ENCODE assay signal across 8 cellular contexts in the genomic region with DNA sequence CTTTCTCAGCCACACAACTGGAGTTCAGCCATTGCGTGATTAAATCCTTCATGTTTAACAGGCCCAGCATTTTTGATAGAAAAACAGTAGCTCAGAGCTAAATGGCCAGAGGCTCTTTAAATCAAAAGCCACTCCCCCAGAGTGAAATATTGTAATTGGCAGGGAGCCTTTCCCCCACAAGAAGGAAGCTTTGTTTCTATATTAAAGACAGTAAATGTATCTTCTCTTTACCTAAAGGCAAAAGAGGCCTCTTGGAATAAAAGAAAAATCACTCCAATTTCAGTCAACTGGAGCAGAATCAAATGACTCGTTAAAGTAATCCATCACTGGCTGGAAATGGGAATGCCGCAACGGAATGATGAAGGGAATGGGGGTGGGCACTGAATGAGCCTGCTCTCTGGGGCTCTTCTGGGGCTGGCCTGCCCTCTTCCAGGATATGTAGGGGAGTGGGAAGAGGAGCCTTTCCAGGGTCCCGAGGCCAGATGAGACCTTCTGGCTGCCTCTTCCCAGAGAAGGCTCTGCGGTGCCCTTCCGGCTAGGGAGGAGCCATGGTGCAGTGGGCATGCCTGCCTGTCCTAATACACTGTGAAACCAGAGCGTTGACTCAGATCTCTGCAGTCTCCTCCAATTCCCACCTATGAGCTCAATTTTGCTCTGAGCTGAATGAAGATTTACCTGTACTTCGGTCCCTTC. TPM values are rescaled to one million over a fixed set of nuclear protein-coding genes. Genes with fewer than 3 reads are reported as not detected.
A peak's percentile ranks its signal among the peaks of the same experiment; 100 is the strongest.
DNase-seq lines count a peak whose midpoint lies in the region; ATAC-seq lines count a peak whose summit lies in the region.

No MANE protein-coding gene starts in this region.

- no peaks in the 10 kb centered on the region for H3K27me3 ChIP-seq in duodenal mucosa (ENCODE audit: control insufficient read depth in 1 of 2, insufficient read depth in 2 of 2, low read length in 2 of 2)
- no peaks in the 10 kb centered on the region for H3K27me3 ChIP-seq in mucosa of stomach (ENCODE audit: control insufficient read depth, insufficient read depth, low read length)

- no peaks in the 10 kb centered on the region for H3K4me1 ChIP-seq in duodenal mucosa (ENCODE audit: control insufficient read depth in 1 of 2, insufficient read depth in 2 of 2, low read length in 2 of 2)
- no peaks in the 10 kb centered on the region for H3K4me1 ChIP-seq in mucosa of stomach (ENCODE audit: control insufficient read depth, insufficient read depth, low read length)

- ATAC-seq in effector memory CD8-positive, alpha-beta T cell (replicated peaks), result no peak

- H3K36me3 ChIP-seq in duodenal mucosa (ENCODE audit: control insufficient read depth in 1 of 2, insufficient read depth in 2 of 2, low read length in 2 of 2) (no peaks in the 10 kb centered on the region), mucosa of stomach (ENCODE audit: control insufficient read depth, insufficient read depth, low read length) (no peaks in the 10 kb centered on the region)

- H3K36me3 Mint-ChIP-seq in effector memory CD8-positive, alpha-beta T cell (ENCODE audit: insufficient read depth), result peaks cover 2% of the 10 kb centered on the region

- peak overlapping the region; percentile 34 to 49 for H3K9ac ChIP-seq in duodenal mucosa (ENCODE audit: low read depth in 1 of 2, low read length in 2 of 2)
- peak overlapping the region; percentile 70 for H3K9ac ChIP-seq in mucosa of stomach (ENCODE audit: low read length)

- no peaks in the 10 kb centered on the region for H3K9me3 ChIP-seq in duodenal mucosa (ENCODE audit: control insufficient read depth in 1 of 2, low read length in 2 of 2)
- no peaks in the 10 kb centered on the region for H3K9me3 ChIP-seq in mucosa of stomach (ENCODE audit: control insufficient read depth, low read length)

- DNase-seq in A172 (ENCODE audit: low spot score), result peak; percentile 65
- peak; percentile 87 for DNase-seq in NCI-H187 treated with DMSO at 0.1 percent for 48 hours (lab: John Stamatoyannopoulos, UW)
- DNase-seq in NK-92 (lab: John Stamatoyannopoulos, UW; ENCODE audit: unreplicated experiment), result no peak
- no peak for DNase-seq in effector memory CD8-positive, alpha-beta T cell
- no peak for DNase-seq in stimulated activated CD4-positive, alpha-beta T cell treated with anti-CD3 and anti-CD28 coated beads, Interleukin-2, amount 100 ng/mL, for 24 hours
- no peak for DNase-seq in NCI-H82 (lab: John Stamatoyannopoulos, UW)

- H3K27ac Mint-ChIP-seq in effector memory CD8-positive, alpha-beta T cell, result peak overlapping the region in 1 of 2 donors; percentile 32

- peaks cover 20 to 31% of the 10 kb centered on the region in 2 donors for H3K27me3 Mint-ChIP-seq in effector memory CD8-positive, alpha-beta T cell

- H3K4me1 Mint-ChIP-seq in effector memory CD8-positive, alpha-beta T cell (ENCODE audit: low read depth in 2 of 2), result peaks cover 0 to 4% of the 10 kb centered on the region in 2 donors

- no peak overlapping the region for H3K27ac ChIP-seq in duodenal mucosa (ENCODE audit: low read depth, low read length)

- H3K4me3 ChIP-seq in duodenal mucosa (ENCODE audit: low read depth in 1 of 2, low read length in 2 of 2) (peak overlapping the region; percentile 58 to 64), mucosa of stomach (ENCODE audit: low read length) (peak overlapping the region; percentile 38)

- peak overlapping the region in 1 of 2 donors; percentile 10 for H3K4me3 Mint-ChIP-seq in effector memory CD8-positive, alpha-beta T cell

- H3K9me3 Mint-ChIP-seq in effector memory CD8-positive, alpha-beta T cell, result no peaks in the 10 kb centered on the region

RNA-seq across cellular contexts. Expression of gene ANKDD1B, which starts 45.2 kb away (rescaled TPM):
- total RNA-seq in A172 (2014; rRNA removed; shearing (Covaris generic)), result not detected in 2 replicates

Comparison
In these comparisons a context has a peak if more than half of its experiments do, and no peak if none do; other contexts are left out.
1. DNase-seq: peak in A172 (single experiment) and NCI-H187 treated with DMSO at 0.1 percent for 48 hours (single experiment); none in NK-92 (single experiment), effector memory CD8-positive, alpha-beta T cell (0 of 3), stimulated activated CD4-positive, alpha-beta T cell treated with anti-CD3 and anti-CD28 coated beads, Interleukin-2, amount 100 ng/mL, for 24 hours (0 of 2) and NCI-H82 (single experiment).